In the genomic region with DNA sequence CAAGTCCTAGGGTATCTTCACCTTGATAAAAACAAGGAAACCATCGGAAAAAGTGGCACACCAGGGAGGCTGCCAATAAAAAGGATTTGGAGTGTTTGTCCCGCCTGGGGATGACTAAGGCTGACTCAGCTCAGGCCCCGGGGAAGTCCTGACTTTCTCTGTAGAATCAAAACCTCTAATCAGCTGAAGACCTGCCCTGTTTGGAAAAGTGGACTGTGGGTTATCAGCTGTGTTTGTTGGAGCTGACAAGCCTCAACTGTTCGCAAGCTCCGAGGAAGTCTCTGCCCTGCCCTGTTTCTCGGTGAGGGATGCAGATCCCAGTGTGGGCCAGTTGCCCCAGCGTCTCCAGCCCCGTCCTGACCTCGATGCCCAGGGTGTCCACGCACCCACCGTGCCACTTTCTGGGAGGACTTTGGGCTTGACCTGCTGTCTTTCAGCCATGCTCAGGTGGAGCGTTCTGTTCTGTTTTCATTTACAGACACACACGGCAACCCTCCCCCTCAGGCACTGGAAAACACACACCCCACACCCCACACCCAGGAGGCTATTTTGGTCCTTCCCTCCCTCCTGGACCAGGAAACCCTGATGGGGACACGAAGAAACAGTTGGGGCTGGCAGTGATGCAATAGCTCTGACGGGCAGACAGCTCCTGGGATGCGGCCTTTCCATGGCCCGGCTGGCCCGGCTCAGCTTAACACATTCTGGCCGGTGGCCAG, we compare ENCODE assay signal across 8 cellular contexts. TPM values are rescaled to one million over a fixed set of nuclear protein-coding genes. Genes with fewer than 3 reads are reported as not detected.
DNase-seq lines count a peak whose midpoint lies in the region; ATAC-seq and TF ChIP-seq lines count a peak whose summit lies in the region.

No MANE protein-coding gene starts in this region.

- ATAC-seq in SK-N-SH treated with all-trans-retinoic acid at 6 μM for 48 hours (peak; percentile 92), HG03378 (IDR thresholded peaks at IDR 0.05; ENCODE audit: unreplicated experiment) (no peak), HG03095 (IDR thresholded peaks at IDR 0.05; ENCODE audit: unreplicated experiment) (no peak)

- peak overlapping the region; percentile 77 for H3K4me2 ChIP-seq in skeletal muscle satellite cell (ENCODE audit: low read length)

- TF ChIP-seq CTCF in foreskin fibroblast (IDR thresholded peaks at IDR 0.05; ENCODE audit: low read depth, low read length) = no peak

- H3K4me3 ChIP-seq in foreskin fibroblast (ENCODE audit: low read depth in 1 of 2, low read length in 2 of 2) (no peak overlapping the region), skeletal muscle satellite cell (ENCODE audit: low read length) (peak overlapping the region; percentile 48)

- H3K9ac ChIP-seq in skeletal muscle satellite cell (ENCODE audit: low read depth, low read length) = peak overlapping the region; percentile 42

- H3K36me3 ChIP-seq in skeletal muscle satellite cell (ENCODE audit: insufficient read depth, low read length) = no peaks in the 10 kb centered on the region

- H3K27me3 ChIP-seq in skeletal muscle satellite cell (ENCODE audit: control insufficient read depth, insufficient read depth, low read length) = no peaks in the 10 kb centered on the region

- peak; percentile 24 for DNase-seq in activated naive CD4-positive, alpha-beta T cell treated with Interleukin-2 at 50 U/mL for 16 hours
- DNase-seq in activated naive CD4-positive, alpha-beta T cell treated with anti-CD3 and anti-CD28 coated beads, Interleukin-2, amount 50 U/mL, for 16 hours = no peak
- DNase-seq in foreskin fibroblast = peak; percentile 77 to 92
- no peak for DNase-seq in NCI-H2029 treated with DMSO at 0.1 percent for 48 hours (lab: John Stamatoyannopoulos, UW)

- H3K4me1 ChIP-seq in skeletal muscle satellite cell (ENCODE audit: control insufficient read depth, insufficient read depth, low read length) = peaks cover 23% of the 10 kb centered on the region

- no peaks in the 10 kb centered on the region for H3K9me3 ChIP-seq in skeletal muscle satellite cell (replicated peaks; ENCODE audit: low read length)

TF ChIP-seq in SK-N-SH treated with all-trans-retinoic acid at 6 μM for 48 hours, 23 proteins besides CTCF, POLR2A, EP300 and RAD21:
- TF ChIP-seq, protein P1, sequence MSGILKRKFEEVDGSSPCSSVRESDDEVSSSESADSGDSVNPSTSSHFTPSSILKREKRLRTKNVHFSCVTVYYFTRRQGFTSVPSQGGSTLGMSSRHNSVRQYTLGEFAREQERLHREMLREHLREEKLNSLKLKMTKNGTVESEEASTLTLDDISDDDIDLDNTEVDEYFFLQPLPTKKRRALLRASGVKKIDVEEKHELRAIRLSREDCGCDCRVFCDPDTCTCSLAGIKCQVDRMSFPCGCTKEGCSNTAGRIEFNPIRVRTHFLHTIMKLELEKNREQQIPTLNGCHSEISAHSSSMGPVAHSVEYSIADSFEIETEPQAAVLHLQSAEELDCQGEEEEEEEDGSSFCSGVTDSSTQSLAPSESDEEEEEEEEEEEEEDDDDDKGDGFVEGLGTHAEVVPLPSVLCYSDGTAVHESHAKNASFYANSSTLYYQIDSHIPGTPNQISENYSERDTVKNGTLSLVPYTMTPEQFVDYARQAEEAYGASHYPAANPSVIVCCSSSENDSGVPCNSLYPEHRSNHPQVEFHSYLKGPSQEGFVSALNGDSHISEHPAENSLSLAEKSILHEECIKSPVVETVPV (CRISPR knock-in tag; IDR thresholded peaks at IDR 0.05) = no peak
- TF ChIP-seq TCF4 (CRISPR knock-in tag; IDR thresholded peaks at IDR 0.05; ENCODE audit: borderline replicate concordance) = no peak
- TF ChIP-seq ZC3H10 (CRISPR knock-in tag; IDR thresholded peaks at IDR 0.05) = no peak
- no peak for TF ChIP-seq ARNTL (CRISPR knock-in tag; IDR thresholded peaks at IDR 0.05; ENCODE audit: borderline replicate concordance, low read depth)
- TF ChIP-seq, protein P2, sequence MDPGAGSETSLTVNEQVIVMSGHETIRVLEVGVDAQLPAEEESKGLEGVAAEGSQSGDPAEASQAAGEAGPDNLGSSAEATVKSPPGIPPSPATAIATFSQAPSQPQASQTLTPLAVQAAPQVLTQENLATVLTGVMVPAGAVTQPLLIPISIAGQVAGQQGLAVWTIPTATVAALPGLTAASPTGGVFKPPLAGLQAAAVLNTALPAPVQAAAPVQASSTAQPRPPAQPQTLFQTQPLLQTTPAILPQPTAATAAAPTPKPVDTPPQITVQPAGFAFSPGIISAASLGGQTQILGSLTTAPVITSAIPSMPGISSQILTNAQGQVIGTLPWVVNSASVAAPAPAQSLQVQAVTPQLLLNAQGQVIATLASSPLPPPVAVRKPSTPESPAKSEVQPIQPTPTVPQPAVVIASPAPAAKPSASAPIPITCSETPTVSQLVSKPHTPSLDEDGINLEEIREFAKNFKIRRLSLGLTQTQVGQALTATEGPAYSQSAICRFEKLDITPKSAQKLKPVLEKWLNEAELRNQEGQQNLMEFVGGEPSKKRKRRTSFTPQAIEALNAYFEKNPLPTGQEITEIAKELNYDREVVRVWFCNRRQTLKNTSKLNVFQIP (CRISPR knock-in tag; IDR thresholded peaks at IDR 0.05; ENCODE audit: borderline replicate concordance, low read depth) = no peak
- TF ChIP-seq, protein P3, sequence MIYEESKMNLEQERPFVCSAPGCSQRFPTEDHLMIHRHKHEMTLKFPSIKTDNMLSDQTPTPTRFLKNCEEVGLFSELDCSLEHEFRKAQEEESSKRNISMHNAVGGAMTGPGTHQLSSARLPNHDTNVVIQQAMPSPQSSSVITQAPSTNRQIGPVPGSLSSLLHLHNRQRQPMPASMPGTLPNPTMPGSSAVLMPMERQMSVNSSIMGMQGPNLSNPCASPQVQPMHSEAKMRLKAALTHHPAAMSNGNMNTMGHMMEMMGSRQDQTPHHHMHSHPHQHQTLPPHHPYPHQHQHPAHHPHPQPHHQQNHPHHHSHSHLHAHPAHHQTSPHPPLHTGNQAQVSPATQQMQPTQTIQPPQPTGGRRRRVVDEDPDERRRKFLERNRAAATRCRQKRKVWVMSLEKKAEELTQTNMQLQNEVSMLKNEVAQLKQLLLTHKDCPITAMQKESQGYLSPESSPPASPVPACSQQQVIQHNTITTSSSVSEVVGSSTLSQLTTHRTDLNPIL (CRISPR knock-in tag; IDR thresholded peaks at IDR 0.05; ENCODE audit: low read depth) = no peak

RNA-seq across cellular contexts. Expression of a gene that starts 27.6 kb away (rescaled TPM):
- total RNA-seq in skeletal muscle satellite cell (2012; rRNA removed) = 17.2 and 18.8 TPM in 2 replicates

RNA-seq across cellular contexts. Expression of a gene that starts 38.4 kb away (rescaled TPM):
- total RNA-seq in skeletal muscle satellite cell (2012; rRNA removed) = 4.8 and 9.1 TPM in 2 replicates

RNA-seq across cellular contexts. Expression of a gene that starts 55.3 kb away (rescaled TPM):
- total RNA-seq in skeletal muscle satellite cell (2012; rRNA removed) = 0.22 and 0.25 TPM in 2 replicates

RNA-seq across cellular contexts. Expression of a gene that starts 59.5 kb away (rescaled TPM):
- 6.3 and 10.6 TPM in 2 replicates for total RNA-seq in skeletal muscle satellite cell (2012; rRNA removed)

Comparison
In these comparisons a context has a peak if more than half of its experiments do, and no peak if none do; other contexts are left out.
1. DNase-seq: peak in activated naive CD4-positive, alpha-beta T cell treated with Interleukin-2 at 50 U/mL for 16 hours (single experiment) and foreskin fibroblast (2 of 2); none in activated naive CD4-positive, alpha-beta T cell treated with anti-CD3 and anti-CD28 coated beads, Interleukin-2, amount 50 U/mL, for 16 hours (single experiment) and NCI-H2029 treated with DMSO at 0.1 percent for 48 hours (single experiment).